ENCODE assay signal across 16 cellular contexts in the genomic region with DNA sequence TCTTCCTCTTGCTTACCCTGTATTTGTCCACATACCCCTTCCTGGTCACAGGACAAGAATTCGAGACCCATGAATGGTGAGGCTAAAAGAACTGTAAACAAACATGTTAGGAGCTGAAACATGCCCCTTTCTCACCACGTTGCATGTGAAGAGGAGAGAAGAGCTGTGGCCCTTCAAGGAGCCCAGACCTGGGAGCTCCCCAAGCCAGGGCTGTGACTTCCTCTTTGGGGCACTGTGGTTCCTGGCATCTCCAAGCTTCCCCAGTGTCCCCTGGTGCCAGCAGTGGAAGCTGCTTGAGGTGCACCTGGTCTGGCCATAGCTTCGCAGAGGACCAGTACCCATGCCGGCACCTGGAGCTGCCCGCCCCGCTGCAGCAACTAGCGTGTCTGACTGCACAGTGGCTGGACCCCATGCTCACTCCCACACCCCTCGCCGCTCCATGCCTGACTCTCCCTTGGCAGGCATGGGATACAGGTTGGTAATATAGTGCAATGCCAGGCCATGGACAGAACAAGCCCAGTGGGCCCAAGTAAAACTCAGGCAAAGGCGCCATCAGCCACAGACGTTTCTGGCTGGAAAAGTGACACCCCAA. TPM values are rescaled to one million over a fixed set of nuclear protein-coding genes. Genes with fewer than 3 reads are reported as not detected.
DNase-seq lines count a peak whose midpoint lies in the region; ATAC-seq, FAIRE-seq and TF ChIP-seq lines count a peak whose summit lies in the region.
"Had no signal": no experiment of that assay in that cellular context is flagged by ENCODE, and none has a peak within 500 bp of the region (broad histone marks: within the 10 kb centered on the region; RNA-seq: fewer than 3 reads in every experiment).

No MANE protein-coding gene starts in this region.

- H3K27me3 Mint-ChIP-seq in WTC11 (ENCODE audit: low read depth), result no peaks in the 10 kb centered on the region
- H3K27me3 Mint-ChIP-seq: CD4-positive, alpha-beta T cell had no signal

- H4K20me1 ChIP-seq in BLaER1 treated with 17β-estradiol and CSF1 and Interleukin-3, amounts not matched to agents 10 nM and 100 nM, result no peaks in the 10 kb centered on the region
- no peaks in the 10 kb centered on the region for H4K20me1 ChIP-seq in PC-3 (ENCODE audit: low read length)

- H3K4me3 Mint-ChIP-seq in WTC11, result peak overlapping the region; percentile 68
- H3K4me3 Mint-ChIP-seq: CD4-positive, alpha-beta T cell had no signal

- H3K9me3 ChIP-seq in BLaER1 treated with 17β-estradiol and CSF1 and Interleukin-3, amounts not matched to agents 10 nM and 100 nM (replicated peaks in 1 of 11), result peaks cover 13 to 33% (median 25%) of the 10 kb centered on the region in 11 experiments; a peak in 20 of 22 replicates
- H3K9me3 ChIP-seq in neutrophil, result no peaks in the 10 kb centered on the region
- no peaks in the 10 kb centered on the region for H3K9me3 ChIP-seq in PC-3 (ENCODE audit: low read length)
- H3K9me3 ChIP-seq: A549, SJCRH30 had no signal

- in situ Hi-C loops in KBM-7 (cut with MboI; ENCODE audit: low pct_unique_long_range_greater_than_20kb, low sequenced_read_pairs), result no loop called here

- TF ChIP-seq CTCF in WTC11 (IDR thresholded peaks at IDR 0.05) (no peak), neutrophil (IDR thresholded peaks at IDR 0.05) (no peak), PC-3 (conservative IDR thresholded peaks at IDR 0.05; ENCODE audit: low read depth, low read length) (no peak)

- no peak for FAIRE-seq in GM12892 (lab: Jason Lieb, UNC)
- FAIRE-seq: A549 had no signal

- H3F3A ChIP-seq in PC-3 (ENCODE audit: low read length, unreplicated experiment), result peaks cover 7% of the 10 kb centered on the region

- POLR2A ChIA-PET in WTC11 (lab: Charles Lee), result interaction anchor here (0.5 kb wide), 1 partner anchor 477 kb away, joined by 3 read pairs; no protein-coding TSS in a partner anchor
- POLR2A ChIA-PET in PC-3 (lab: Charles Lee; ENCODE audit: unreplicated experiment), result no interaction called here

- H3K79me2 ChIP-seq in PC-3 (ENCODE audit: low read length), result no peaks in the 10 kb centered on the region

- H3K27ac Mint-ChIP-seq in WTC11, result peak overlapping the region; percentile 75
- H3K27ac Mint-ChIP-seq: CD4-positive, alpha-beta T cell had no signal

- ATAC-seq in WTC11 (no peak), PC-3 (no peak)

- H3K36me3 Mint-ChIP-seq in WTC11, result peaks cover 12% of the 10 kb centered on the region

- CTCF ChIA-PET in WTC11 (lab: Charles Lee), result interaction anchor here (2.4 to 4.1 kb wide), 4 partner anchors 10 to 105 kb away, joined by 6 to 18 read pairs (median 15); partner anchors contain the start of genes GLT8D1 and SPCS1
- CTCF ChIA-PET in PC-3 (lab: Charles Lee), result no interaction called here

- TF ChIP-seq POLR2A in GM12892 (IDR thresholded peaks at IDR 0.05; ENCODE audit: low read depth, low read length), result no peak

- H3K36me3 ChIP-seq in BLaER1 treated with 17β-estradiol and CSF1 and Interleukin-3, amounts not matched to agents 10 nM and 100 nM, result peaks cover 26 to 69% (median 47%) of the 10 kb centered on the region in 11 experiments
- H3K36me3 ChIP-seq in neutrophil (peaks cover 6% of the 10 kb centered on the region), PC-3 (ENCODE audit: low read depth, low read length) (peaks cover 14% of the 10 kb centered on the region; the same call in 1 of the 2 replicates)

- DNase-seq in KBM-7 (peak; percentile 54), WTC11 (ENCODE audit: low spot score) (no peak), GM12892 (ENCODE audit: insufficient read length) (no peak), glomerular visceral epithelial cell (ENCODE audit: extremely low spot score) (no peak), PC-3 (no peak)
- DNase-seq: Calu3; CD4-positive, alpha-beta T cell; NCI-H1436 treated with DMSO at 0.1 percent for 48 hours; NCI-H2081; NCI-H748 treated with DMSO at 0.1 percent for 48 hours; SJCRH30 had no signal

- no peaks in the 10 kb centered on the region for H3K9me2 ChIP-seq in PC-3 (replicated peaks; ENCODE audit: low read length)

- no TSS peak for BruUV-seq in PC-3 (replicated peaks; lab: Mats Ljungman, UMichigan)

- no peaks in the 10 kb centered on the region for H3K27me3 ChIP-seq in BLaER1 treated with 17β-estradiol and CSF1 and Interleukin-3, amounts not matched to agents 10 nM and 100 nM
- no peaks in the 10 kb centered on the region for H3K27me3 ChIP-seq in neutrophil
- H3K27me3 ChIP-seq in PC-3 (ENCODE audit: low read length), result no peaks in the 10 kb centered on the region
- H3K27me3 ChIP-seq: SJCRH30 had no signal

- peaks cover 43 to 71% (median 58%) of the 10 kb centered on the region in 10 experiments for H3K4me1 ChIP-seq in BLaER1 treated with 17β-estradiol and CSF1 and Interleukin-3, amounts not matched to agents 10 nM and 100 nM
- H3K4me1 ChIP-seq in neutrophil (ENCODE audit: control insufficient read depth in 1 of 2, insufficient read depth in 1 of 2, low read depth in 1 of 2, low read length in 1 of 2) (peaks cover 8 to 16% of the 10 kb centered on the region in 2 experiments), PC-3 (ENCODE audit: insufficient read depth, low read length) (no peaks in the 10 kb centered on the region)
- H3K4me1 ChIP-seq: A549, SJCRH30 had no signal

- peaks cover 7% of the 10 kb centered on the region for H3K4me1 Mint-ChIP-seq in WTC11

- intact Hi-C loops in PC-3 (cut with micrococcal nuclease), result no loop called here

- peak overlapping the region in 5 of 11 experiments; percentile 3 to 33 (median 24); a peak in 3 of 22 replicates for H3K9ac ChIP-seq in BLaER1 treated with 17β-estradiol and CSF1 and Interleukin-3, amounts not matched to agents 10 nM and 100 nM
- H3K9ac ChIP-seq in PC-3 (ENCODE audit: low read length), result no peak overlapping the region
- H3K9ac ChIP-seq: KMS-11 had no signal

- no peak overlapping the region for H2AFZ ChIP-seq in PC-3 (ENCODE audit: low read length)

- no peaks in the 10 kb centered on the region for H3K9me3 Mint-ChIP-seq in WTC11
- H3K9me3 Mint-ChIP-seq: CD4-positive, alpha-beta T cell had no signal

- H3K4me3 ChIP-seq in BLaER1 treated with 17β-estradiol and CSF1 and Interleukin-3, amounts not matched to agents 10 nM and 100 nM, result no peak overlapping the region
- H3K4me3 ChIP-seq in neutrophil (ENCODE audit: low read depth in 1 of 2, low read length in 1 of 2), result no peak overlapping the region
- H3K4me3 ChIP-seq in PC-3 (ENCODE audit: low read length), result no peak overlapping the region
- H3K4me3 ChIP-seq: A549, SJCRH30 had no signal

- H3K27ac ChIP-seq in BLaER1 treated with 17β-estradiol and CSF1 and Interleukin-3, amounts not matched to agents 10 nM and 100 nM, result peak overlapping the region in 9 of 11 experiments; percentile 48 to 98 (median 86); a peak in 18 of 22 replicates
- H3K27ac ChIP-seq in neutrophil, result peak overlapping the region; percentile 40
- H3K27ac ChIP-seq in PC-3 (ENCODE audit: low read length), result no peak overlapping the region
- H3K27ac ChIP-seq: A549, KMS-11, RWPE1, SJCRH30 had no signal

- H3K4me2 ChIP-seq in BLaER1 treated with 17β-estradiol and CSF1 and Interleukin-3, amounts not matched to agents 10 nM and 100 nM, result peak overlapping the region; percentile 25 to 70 (median 60)
- H3K4me2 ChIP-seq in PC-3 (ENCODE audit: low read length), result no peak overlapping the region
- H3K4me2 ChIP-seq: A549, KMS-11 had no signal

TF ChIP-seq in WTC11, 78 proteins besides CTCF, POLR2A, EP300 and RAD21:
- no peak for TF ChIP-seq ELF4 (CRISPR knock-in tag; IDR thresholded peaks at IDR 0.05; ENCODE audit: low read depth)

RNA-seq across cellular contexts. Expression of gene SPCS1, which starts 9.9 kb away (rescaled TPM):
- total RNA-seq in WTC11 (2021), result 92.5 to 101 TPM (median 98.5 TPM) in 3 replicates
- 176 TPM for polyA plus RNA-seq in GM12892 (2012; ENCODE audit: missing spikeins)
- 114 and 133 TPM in 2 replicates for total RNA-seq in PC-3 (2014; rRNA removed)

RNA-seq across cellular contexts. Expression of gene GLT8D1, which starts 10.2 kb away (rescaled TPM):
- 41.2 to 46.0 TPM (median 43.8 TPM) in 3 replicates for total RNA-seq in WTC11 (2021)
- 48.0 TPM for polyA plus RNA-seq in GM12892 (2012; ENCODE audit: missing spikeins)
- 53.6 and 70.2 TPM in 2 replicates for total RNA-seq in PC-3 (2014; rRNA removed)

RNA-seq across cellular contexts. Expression of gene GNL3, which starts 30.0 kb away (rescaled TPM):
- total RNA-seq in WTC11 (2021) (131 to 180 TPM (median 133 TPM) in 3 replicates), PC-3 (2014; rRNA removed) (219 TPM in 2 replicates)
- polyA plus RNA-seq in GM12892 (2012; ENCODE audit: missing spikeins), result 191 TPM

RNA-seq across cellular contexts. Expression of gene PBRM1, which starts 30.1 kb away (rescaled TPM):
- total RNA-seq in WTC11 (2021) (44.3 to 48.8 TPM (median 48.8 TPM) in 3 replicates), PC-3 (2014; rRNA removed) (59.7 and 67.8 TPM in 2 replicates)
- polyA plus RNA-seq in GM12892 (2012; ENCODE audit: missing spikeins), result 28.7 TPM

RNA-seq across cellular contexts. Expression of gene NEK4, which starts 54.9 kb away (rescaled TPM):
- 30.3 to 31.4 TPM (median 31.2 TPM) in 3 replicates for total RNA-seq in WTC11 (2021)
- polyA plus RNA-seq in GM12892 (2012; ENCODE audit: missing spikeins), result 9.9 TPM
- 26.6 and 33.6 TPM in 2 replicates for total RNA-seq in PC-3 (2014; rRNA removed)
